ENCODE assay signal across 8 cellular contexts in genomic region chr13:110907951-110908898, GRCh38. TPM values are rescaled to one million over a fixed set of nuclear protein-coding genes. Genes with fewer than 3 reads are reported as not detected.
DNase-seq lines count a peak whose midpoint lies in the region; ATAC-seq and TF ChIP-seq lines count a peak whose summit lies in the region.

No MANE protein-coding gene starts in this region.

- H3K27ac ChIP-seq in H9 (ENCODE audit: insufficient read length, low read depth, low read length) = peak overlapping the region; percentile 59

- H3K27me3 Mint-ChIP-seq in H9 (ENCODE audit: low read depth) = no peaks in the 10 kb centered on the region

- H3K79me2 ChIP-seq in H9 (ENCODE audit: insufficient read depth, low read length) = peaks cover 59% of the 10 kb centered on the region

- no peak overlapping the region; the same call in 1 of the 2 replicates for H3K4ac ChIP-seq in H9 (ENCODE audit: low read depth, low read length)

- H3K36me3 ChIP-seq in BE2C = peaks cover 47% of the 10 kb centered on the region

- H3K4me3 ChIP-seq in fibroblast of pulmonary artery (replicated peaks; ENCODE audit: low read depth, low read length) (no peak overlapping the region), retinal pigment epithelial cell (ENCODE audit: low read length) (no peak overlapping the region), BE2C (ENCODE audit: low read depth, low read length) (no peak overlapping the region)

- peak overlapping the region; percentile 39 for H3K9ac ChIP-seq in H9 (ENCODE audit: extremely low read depth, insufficient read length, low read length)

- H4K20me1 ChIP-seq in H9 (ENCODE audit: control insufficient read depth, insufficient read depth, insufficient read length) = no peaks in the 10 kb centered on the region

- H3K4me3 Mint-ChIP-seq in H9 = peak overlapping the region; percentile 42 to 67

- H2BK5ac ChIP-seq in H9 (ENCODE audit: insufficient read length, low read length) = no peak overlapping the region

- H2AFZ ChIP-seq in H9 (ENCODE audit: low read length) = no peak overlapping the region

- DNase-seq in H9 = peak; percentile 81
- peak; percentile 20 for DNase-seq in NCI-H460 (ENCODE audit: extremely low read depth, low read depth)
- peak; percentile 58 for DNase-seq in fibroblast of pulmonary artery (ENCODE audit: low read depth)
- peak; percentile 56 for DNase-seq in retinal pigment epithelial cell (ENCODE audit: low read depth)
- DNase-seq in BE2C = no peak
- DNase-seq in KG1 (lab: John Stamatoyannopoulos, UW) = no peak

- H3K23me2 ChIP-seq in H9 (ENCODE audit: insufficient read length, low read depth, low read length, poor library complexity, severe bottlenecking) = peaks cover 10% of the 10 kb centered on the region

- H3K27me3 ChIP-seq in H9 (ENCODE audit: insufficient read depth, low read length) (no peaks in the 10 kb centered on the region), BE2C (no peaks in the 10 kb centered on the region)

- H3K14ac ChIP-seq in H9 (ENCODE audit: insufficient read depth, low read length) = peak overlapping the region; percentile 64; the same call in 1 of the 2 replicates

- H3K4me1 Mint-ChIP-seq in H9 = peaks cover 71 to 74% of the 10 kb centered on the region in 2 experiments

- H2BK15ac ChIP-seq in H9 (ENCODE audit: low read depth, low read length) = no peak overlapping the region

- H2BK20ac ChIP-seq in H9 (ENCODE audit: low read depth, low read length, poor library complexity, severe bottlenecking) = no peak overlapping the region

- H3K79me1 ChIP-seq in H9 (ENCODE audit: insufficient read depth, low read depth, low read length, poor library complexity, severe bottlenecking) = no peaks in the 10 kb centered on the region

- no peak overlapping the region for H4K8ac ChIP-seq in H9 (replicated peaks; ENCODE audit: insufficient read length, low read depth, low read length)

- no peak overlapping the region for H4K91ac ChIP-seq in H9 (ENCODE audit: insufficient read length, low read depth, low read length)

- H3K4me1 ChIP-seq in H9 (ENCODE audit: insufficient read depth, low read length) (peaks cover 20% of the 10 kb centered on the region), BE2C (no peaks in the 10 kb centered on the region; the same call in 1 of the 2 replicates)

- H3K9me3 ChIP-seq in H9 (ENCODE audit: control insufficient read depth, low read depth, low read length) = no peaks in the 10 kb centered on the region
- no peaks in the 10 kb centered on the region for H3K9me3 ChIP-seq in BE2C

- H3K56ac ChIP-seq in H9 (ENCODE audit: insufficient read length, low read depth, low read length) = no peak overlapping the region

- H3T11ph ChIP-seq in H9 (ENCODE audit: low read length) = peak overlapping the region; percentile 72

- peaks cover 26 to 66% (median 66%) of the 10 kb centered on the region in 3 experiments for H3K36me3 Mint-ChIP-seq in H9 (ENCODE audit: insufficient read depth in 1 of 3, low read depth in 3 of 3)

- no peak overlapping the region for H2AK5ac ChIP-seq in H9 (ENCODE audit: insufficient read length, low read length)

- WGBS in H9 (ENCODE audit: extremely low coverage, insufficient read length, low lambda C conversion rate) = no CpG with 5 or more reads among the region's 9 CpGs

- H3K9me3 Mint-ChIP-seq in H9 = no peaks in the 10 kb centered on the region

- H4K5ac ChIP-seq in H9 (ENCODE audit: insufficient read length, low read depth, low read length) = no peak overlapping the region

- no peak for TF ChIP-seq CTCF in H9 (conservative IDR thresholded peaks at IDR 0.05)
- no peak for TF ChIP-seq CTCF in fibroblast of pulmonary artery (IDR thresholded peaks at IDR 0.05; ENCODE audit: low read length, missing control alignments)
- TF ChIP-seq CTCF in retinal pigment epithelial cell (conservative IDR thresholded peaks at IDR 0.05; ENCODE audit: low read depth, low read length) = no peak
- TF ChIP-seq CTCF in BE2C (IDR thresholded peaks at IDR 0.05; ENCODE audit: low read depth, low read length) = no peak

- no peak overlapping the region for H3K18ac ChIP-seq in H9 (ENCODE audit: insufficient read length, low read depth, low read length)

- ATAC-seq in HG03460 (IDR thresholded peaks at IDR 0.05; ENCODE audit: unreplicated experiment) (no peak), HG02938 (IDR thresholded peaks at IDR 0.05; ENCODE audit: unreplicated experiment) (no peak)

- peak overlapping the region; percentile 51 for H2BK12ac ChIP-seq in H9 (ENCODE audit: insufficient read length, low read depth, low read length)

- H3K27ac Mint-ChIP-seq in H9 = peak overlapping the region; percentile 92 to 99 (median 98); a peak in 6 of 7 replicates

- H3K4me2 ChIP-seq in H9 (ENCODE audit: insufficient read depth, insufficient read length, low read length) = peak overlapping the region; percentile 59

- H3K23ac ChIP-seq in H9 (ENCODE audit: insufficient read length, low read depth, low read length) = no peak overlapping the region

- H2BK120ac ChIP-seq in H9 (ENCODE audit: low read depth, low read length, poor library complexity, severe bottlenecking) = no peak overlapping the region

RNA-seq across cellular contexts. Expression of gene ANKRD10, which starts 6.6 kb away (rescaled TPM):
- total RNA-seq in H9 (2021) = 159 and 160 TPM in 2 replicates
- 42.1 and 51.5 TPM in 2 replicates for total RNA-seq in NCI-H460 (2014; rRNA removed; shearing (Covaris generic))
- polyA plus RNA-seq in NCI-H460 (2014; cell fraction: nucleus; rRNA removed) = 192 and 196 TPM in 2 replicates
- polyA plus RNA-seq in BE2C (2012; ENCODE audit: insufficient read depth, insufficient read length, low read depth) = 118 TPM

Comparison
In these comparisons a context has a peak if more than half of its experiments do, and no peak if none do; other contexts are left out.
1. DNase-seq: peak in H9 (single experiment), NCI-H460 (single experiment), fibroblast of pulmonary artery (single experiment) and retinal pigment epithelial cell (single experiment); none in BE2C (single experiment) and KG1 (single experiment).